ENCODE assay signal across 10 cellular contexts in genomic region chr15:68620721-68621528, GRCh38. TPM values are rescaled to one million over a fixed set of nuclear protein-coding genes. Genes with fewer than 3 reads are reported as not detected.
DNase-seq lines count a peak whose midpoint lies in the region; ATAC-seq and TF ChIP-seq lines count a peak whose summit lies in the region.
"Had no signal": no experiment of that assay in that cellular context is flagged by ENCODE, and none has a peak within 500 bp of the region (broad histone marks: within the 10 kb centered on the region; RNA-seq: fewer than 3 reads in every experiment).

No MANE protein-coding gene starts in this region.

- H3K27ac ChIP-seq in heart right ventricle (peak overlapping the region in 9 of 10 donors; percentile 43 to 78 (median 65)), skeletal muscle tissue (ENCODE audit: low read depth, low read length) (peak overlapping the region; percentile 51)
- H3K27ac ChIP-seq: parathyroid adenoma had no signal

- H3K4me1 ChIP-seq in heart right ventricle = peaks cover 0 to 65% (median 29%) of the 10 kb centered on the region in 9 donors
- H3K4me1 ChIP-seq in skeletal muscle tissue (ENCODE audit: control insufficient read depth in 3 of 3, insufficient read depth in 3 of 3, low read length in 3 of 3) = peaks cover 5 to 19% (median 17%) of the 10 kb centered on the region in 3 donors
- H3K4me1 ChIP-seq: parathyroid adenoma had no signal

- no peaks in the 10 kb centered on the region for H3K4me1 Mint-ChIP-seq in activated CD4-positive, alpha-beta T cell treated with anti-CD3 and anti-CD28 coated beads, Interleukin-2, amount 10 ng/mL, durations not matched to agents 24 days and 14 days

- H3K27me3 Mint-ChIP-seq in activated CD4-positive, alpha-beta T cell treated with anti-CD3 and anti-CD28 coated beads, Interleukin-2, amount 10 ng/mL, durations not matched to agents 24 days and 14 days = peaks cover 6% of the 10 kb centered on the region

- TF ChIP-seq CTCF in HFF-Myc (IDR thresholded peaks at IDR 0.05; ENCODE audit: low read depth, low read length, missing control alignments) (no peak), heart right ventricle (IDR thresholded peaks at IDR 0.05) (no peak)

- intact Hi-C loops in heart right ventricle (cut with DNase I) = loop anchor here in 2 of 10 donors (5.0 kb wide), 2 partner anchors 34 to 44 kb away; partner anchors contain the start of gene CORO2B (in 1 of the 2)
- intact Hi-C loops in activated CD4-positive, alpha-beta T cell treated with anti-CD3 and anti-CD28 coated beads, Interleukin-2, amount 10 ng/mL, durations not matched to agents 24 days and 14 days (cut with micrococcal nuclease) = no loop called here

- H3K27ac Mint-ChIP-seq in activated CD4-positive, alpha-beta T cell treated with anti-CD3 and anti-CD28 coated beads, Interleukin-2, amount 10 ng/mL, durations not matched to agents 24 days and 14 days = no peak overlapping the region

- no peak overlapping the region for H3K9ac ChIP-seq in skeletal muscle tissue (ENCODE audit: low read depth in 1 of 3, low read length in 3 of 3)
- H3K9ac ChIP-seq: parathyroid adenoma had no signal

- H3K9me3 ChIP-seq in heart right ventricle (no peaks in the 10 kb centered on the region), skeletal muscle tissue (ENCODE audit: control insufficient read depth in 3 of 3, low read length in 3 of 3) (no peaks in the 10 kb centered on the region)

- H3K4me3 Mint-ChIP-seq in activated CD4-positive, alpha-beta T cell treated with anti-CD3 and anti-CD28 coated beads, Interleukin-2, amount 10 ng/mL, durations not matched to agents 24 days and 14 days = no peak overlapping the region

- peak; percentile 77 to 88 (median 84) for ATAC-seq in heart right ventricle
- ATAC-seq in GM21367 (IDR thresholded peaks at IDR 0.05; ENCODE audit: unreplicated experiment) = no peak
- ATAC-seq in HG02885 (IDR thresholded peaks at IDR 0.05; ENCODE audit: poor library complexity, unreplicated experiment) = no peak
- no peak for ATAC-seq in GM21737 (IDR thresholded peaks at IDR 0.05; ENCODE audit: unreplicated experiment)

- H3K36me3 Mint-ChIP-seq in activated CD4-positive, alpha-beta T cell treated with anti-CD3 and anti-CD28 coated beads, Interleukin-2, amount 10 ng/mL, durations not matched to agents 24 days and 14 days (ENCODE audit: low read depth) = no peaks in the 10 kb centered on the region

- no peaks in the 10 kb centered on the region for H3K9me3 Mint-ChIP-seq in activated CD4-positive, alpha-beta T cell treated with anti-CD3 and anti-CD28 coated beads, Interleukin-2, amount 10 ng/mL, durations not matched to agents 24 days and 14 days

- 53 to 59% methylated on average over 19 of the region's 19 CpGs for WGBS in heart right ventricle, 2 donors

- H3K36me3 ChIP-seq in heart right ventricle = no peaks in the 10 kb centered on the region
- H3K36me3 ChIP-seq in skeletal muscle tissue (ENCODE audit: control insufficient read depth in 3 of 3, insufficient read depth in 3 of 3, low read length in 3 of 3) = no peaks in the 10 kb centered on the region

- H3K27me3 ChIP-seq in heart right ventricle (no peaks in the 10 kb centered on the region), skeletal muscle tissue (ENCODE audit: control insufficient read depth in 3 of 3, insufficient read depth in 3 of 3, low read length in 3 of 3) (no peaks in the 10 kb centered on the region)

- DNase-seq in HFF-Myc (ENCODE audit: extremely low read depth, low read depth) (peak; percentile 76), T1000 (lab: John Stamatoyannopoulos, UW) (peak; percentile 75), heart right ventricle (peak; percentile 82 to 86)
- DNase-seq in activated CD4-positive, alpha-beta T cell treated with anti-CD3 and anti-CD28 coated beads, Interleukin-2, amount 10 ng/mL, durations not matched to agents 24 days and 14 days = no peak
- DNase-seq: activated CD4-positive, alpha-beta T cell treated with anti-CD3 and anti-CD28 coated beads, Interleukin-2, amount 50 U/mL, for 1 hour had no signal

- H3K4me3 ChIP-seq in HFF-Myc (replicated peaks; ENCODE audit: low read depth, low read length) (no peak overlapping the region), heart right ventricle (no peak overlapping the region), skeletal muscle tissue (ENCODE audit: low read length in 3 of 3) (peak overlapping the region in 1 of 3 donors; percentile 35)

RNA-seq across cellular contexts. Expression of gene CORO2B, which starts 42.1 kb away (rescaled TPM):
- total RNA-seq in heart right ventricle = 1 to 10 TPM; 2.6 to 8.1 (median 4.5) TPM
- polyA plus RNA-seq in heart right ventricle = 1 to 10 TPM; 7.1 to 7.6 TPM
- 1.0 TPM for total RNA-seq in skeletal muscle tissue
- total RNA-seq in activated CD4-positive, alpha-beta T cell treated with anti-CD3 and anti-CD28 coated beads, Interleukin-2, amount 10 ng/mL, durations not matched to agents 24 days and 14 days = 0.09 and 0.16 TPM in 2 replicates

Comparison
In these comparisons a context has a peak if more than half of its experiments do, and no peak if none do; other contexts are left out.
1. ATAC-seq: peak in heart right ventricle (8 of 8); none in GM21367 (single experiment), HG02885 (single experiment) and GM21737 (single experiment).